15 cellular contexts compared by ENCODE assay signal in genomic region chr9:12933957-12934356, GRCh38.
DNase-seq lines count a peak whose midpoint lies in the region; ATAC-seq and TF ChIP-seq lines count a peak whose summit lies in the region.
"Had no signal": no experiment of that assay in that cellular context is flagged by ENCODE, and none has a peak within 500 bp of the region (broad histone marks: within the 10 kb centered on the region; RNA-seq: fewer than 3 reads in every experiment).

No MANE protein-coding gene starts in this region.

- no peaks in the 10 kb centered on the region for H3K4me1 ChIP-seq in body of pancreas

- no peaks in the 10 kb centered on the region for H3K9me3 Mint-ChIP-seq in chondrocyte (ENCODE audit: low read depth)
- no peaks in the 10 kb centered on the region for H3K9me3 Mint-ChIP-seq in mesothelial cell of epicardium
- H3K9me3 Mint-ChIP-seq: stimulated activated memory B cell treated with anti-CD40 and anti-IgM and Interleukin-4, amounts not matched to agents 10 μg/mL and 1 μg/mL and 100 μg/mL, for 72 hours had no signal

- peak overlapping the region; percentile 76 for H3K27ac Mint-ChIP-seq in chondrocyte (ENCODE audit: unreplicated experiment)
- H3K27ac Mint-ChIP-seq in mesothelial cell of epicardium = peak overlapping the region; percentile 2
- H3K27ac Mint-ChIP-seq: activated CD8-positive, alpha-beta T cell treated with anti-CD3 and anti-CD28 coated beads, Interleukin-2, amount 10 ng/mL, durations not matched to agents 7 days and 5 days; stimulated activated memory B cell treated with anti-CD40 and anti-IgM and Interleukin-4, amounts not matched to agents 10 μg/mL and 1 μg/mL and 100 μg/mL, for 72 hours; T-helper 2 cell treated with Interferon-gamma antibody and Interleukin-4, amounts not matched to agents 5 μg/mL and 100 μg/mL, for 36 hours had no signal

- TF ChIP-seq CTCF in chondrocyte (IDR thresholded peaks at IDR 0.05) (no peak), mesothelial cell of epicardium (IDR thresholded peaks at IDR 0.05; ENCODE audit: unreplicated experiment) (no peak), body of pancreas (IDR thresholded peaks at IDR 0.05) (no peak)

- intact Hi-C loops in body of pancreas (cut with DNase I) = no loop called here

- no peak overlapping the region for H3K4me3 Mint-ChIP-seq in chondrocyte (ENCODE audit: unreplicated experiment)
- H3K4me3 Mint-ChIP-seq in mesothelial cell of epicardium = no peak overlapping the region
- H3K4me3 Mint-ChIP-seq: activated CD8-positive, alpha-beta T cell treated with anti-CD3 and anti-CD28 coated beads, Interleukin-2, amount 10 ng/mL, durations not matched to agents 7 days and 5 days; stimulated activated memory B cell treated with anti-CD40 and anti-IgM and Interleukin-4, amounts not matched to agents 10 μg/mL and 1 μg/mL and 100 μg/mL, for 72 hours; T-helper 2 cell treated with Interferon-gamma antibody and Interleukin-4, amounts not matched to agents 5 μg/mL and 100 μg/mL, for 36 hours had no signal

- H3K4me1 Mint-ChIP-seq in chondrocyte (ENCODE audit: low read depth) = peaks cover 50% of the 10 kb centered on the region
- H3K4me1 Mint-ChIP-seq in mesothelial cell of epicardium = peaks cover 23% of the 10 kb centered on the region
- H3K4me1 Mint-ChIP-seq: stimulated activated memory B cell treated with anti-CD40 and anti-IgM and Interleukin-4, amounts not matched to agents 10 μg/mL and 1 μg/mL and 100 μg/mL, for 72 hours had no signal

- WGBS in body of pancreas, 2 donors = 78 to 91% methylated on average over 2 of the region's 2 CpGs

- no peaks in the 10 kb centered on the region for H3K27me3 Mint-ChIP-seq in chondrocyte (ENCODE audit: low read depth)
- no peaks in the 10 kb centered on the region for H3K27me3 Mint-ChIP-seq in mesothelial cell of epicardium (ENCODE audit: low read depth)
- H3K27me3 Mint-ChIP-seq: stimulated activated memory B cell treated with anti-CD40 and anti-IgM and Interleukin-4, amounts not matched to agents 10 μg/mL and 1 μg/mL and 100 μg/mL, for 72 hours had no signal

- H3K36me3 Mint-ChIP-seq in chondrocyte (ENCODE audit: low read depth) (no peaks in the 10 kb centered on the region), mesothelial cell of epicardium (no peaks in the 10 kb centered on the region)
- H3K36me3 Mint-ChIP-seq: stimulated activated memory B cell treated with anti-CD40 and anti-IgM and Interleukin-4, amounts not matched to agents 10 μg/mL and 1 μg/mL and 100 μg/mL, for 72 hours had no signal

- H3K27me3 ChIP-seq in MG63 (no peaks in the 10 kb centered on the region), body of pancreas (no peaks in the 10 kb centered on the region)

- H3K27ac ChIP-seq in body of pancreas = no peak overlapping the region

- H3K9me3 ChIP-seq in MG63 (no peaks in the 10 kb centered on the region), body of pancreas (no peaks in the 10 kb centered on the region)

- DNase-seq in Daoy (ENCODE audit: low read depth) (peak; percentile 73), MG63 (peak; percentile 96), chondrocyte (ENCODE audit: low spot score) (no peak), mesothelial cell of epicardium (ENCODE audit: low spot score in 2 of 2, unreplicated experiment in 2 of 2) (no peak), 8988T (no peak), body of pancreas (no peak), superior temporal gyrus (ENCODE audit: extremely low spot score) (no peak)
- DNase-seq: activated CD8-positive, alpha-beta T cell treated with anti-CD3 and anti-CD28 coated beads, Interleukin-2, amount 10 ng/mL, durations not matched to agents 7 days and 5 days; activated naive CD4-positive, alpha-beta T cell treated with Interleukin-2 at 50 U/mL for 16 hours; C1 segment of cervical spinal cord; NCI-H146; stimulated activated CD4-positive, alpha-beta T cell treated with anti-CD3 and anti-CD28 coated beads, Interleukin-2, amount 100 ng/mL, for 24 hours had no signal

- ATAC-seq in HG02642 (IDR thresholded peaks at IDR 0.05; ENCODE audit: poor library complexity, unreplicated experiment) = no peak
- ATAC-seq in body of pancreas = no peak
- ATAC-seq: activated CD8-positive, alpha-beta T cell treated with anti-CD3 and anti-CD28 coated beads, Interleukin-2, amount 10 ng/mL, durations not matched to agents 7 days and 5 days; stimulated activated memory B cell treated with anti-CD40 and anti-IgM and Interleukin-4, amounts not matched to agents 10 μg/mL and 1 μg/mL and 100 μg/mL, for 72 hours had no signal

- TF ChIP-seq POLR2A in body of pancreas (IDR thresholded peaks at IDR 0.05) = no peak

- H3K36me3 ChIP-seq in MG63 = no peaks in the 10 kb centered on the region
- H3K36me3 ChIP-seq in body of pancreas (replicated peaks in 1 of 2; ENCODE audit: insufficient read depth in 1 of 2, low read depth in 2 of 2) = no peaks in the 10 kb centered on the region

- H3K4me3 ChIP-seq in MG63 (no peak overlapping the region), body of pancreas (no peak overlapping the region)

Comparison
In these comparisons a context has a peak if more than half of its experiments do, and no peak if none do; other contexts are left out.
1. DNase-seq: peak in Daoy (single experiment) and MG63 (single experiment); none in chondrocyte (single experiment), mesothelial cell of epicardium (0 of 2), 8988T (single experiment), body of pancreas (0 of 4) and superior temporal gyrus (single experiment).